33 cellular contexts compared by ENCODE assay signal in genomic region chr10:116828121-116828520, GRCh38. TPM values are rescaled to one million over a fixed set of nuclear protein-coding genes. Genes with fewer than 3 reads are reported as not detected.
A peak's percentile ranks its signal among the peaks of the same experiment; 100 is the strongest.
DNase-seq lines count a peak whose midpoint lies in the region; ATAC-seq and TF ChIP-seq lines count a peak whose summit lies in the region.
"Had no signal": no experiment of that assay in that cellular context is flagged by ENCODE, and none has a peak within 500 bp of the region (broad histone marks: within the 10 kb centered on the region; RNA-seq: fewer than 3 reads in every experiment).

No MANE protein-coding gene starts in this region.

- WGBS in endodermal cell (ENCODE audit: insufficient coverage in 1 of 2, insufficient read length in 1 of 2), 2 experiments, result 88 to 96% methylated on average over 1 to 2 of the region's 2 CpGs

- no peak overlapping the region for H3K27ac ChIP-seq in endodermal cell (ENCODE audit: low read depth, low read length)
- H3K27ac ChIP-seq: 22Rv1; A549; BLaER1; BLaER1 treated with 17β-estradiol and CSF1 and Interleukin-3, amounts not matched to agents 10 nM and 100 nM; C4-2B had no signal

- H3K4me1 ChIP-seq in endodermal cell (ENCODE audit: control insufficient read depth, insufficient read depth, low read length), result no peaks in the 10 kb centered on the region
- H3K4me1 ChIP-seq: BE2C; BLaER1; BLaER1 treated with 17β-estradiol and CSF1 and Interleukin-3, amounts not matched to agents 10 nM and 100 nM; Caco-2 had no signal

- no peak for ATAC-seq in HG03439 (IDR thresholded peaks at IDR 0.05; ENCODE audit: unreplicated experiment)
- ATAC-seq: CD8-positive, alpha-beta T cell had no signal

- H3K27me3 Mint-ChIP-seq in endodermal cell (ENCODE audit: insufficient read depth) (no peaks in the 10 kb centered on the region), osteocyte (ENCODE audit: unreplicated experiment) (no peaks in the 10 kb centered on the region)
- H3K27me3 Mint-ChIP-seq in activated naive CD4-positive, alpha-beta T cell treated with anti-CD3 and anti-CD28 coated beads for 36 hours (ENCODE audit: low read depth), result peaks cover 5% of the 10 kb centered on the region
- H3K27me3 Mint-ChIP-seq: B cell; CD4-positive, CD25-positive, alpha-beta regulatory T cell; CD8-positive, alpha-beta memory T cell had no signal

- H3K9ac ChIP-seq in endodermal cell (ENCODE audit: extremely low read depth, low read length, poor library complexity, severe bottlenecking), result no peak overlapping the region
- H3K9ac ChIP-seq: BLaER1; BLaER1 treated with 17β-estradiol and CSF1 and Interleukin-3, amounts not matched to agents 10 nM and 100 nM had no signal

- CTCF ChIA-PET in activated naive CD4-positive, alpha-beta T cell treated with anti-CD3 and anti-CD28 coated beads for 36 hours (lab: Charles Lee), result interaction anchor here (2.1 kb wide), 1 partner anchor 347 kb away, joined by 7 read pairs; no protein-coding TSS in a partner anchor

- no peaks in the 10 kb centered on the region for H3K9me3 ChIP-seq in endodermal cell (ENCODE audit: control insufficient read depth, low read length)
- H3K9me3 ChIP-seq: A549, BE2C, BLaER1, Caco-2 had no signal

- peaks cover 19% of the 10 kb centered on the region for H3K4me1 Mint-ChIP-seq in endodermal cell
- peaks cover 5% of the 10 kb centered on the region for H3K4me1 Mint-ChIP-seq in osteocyte (ENCODE audit: unreplicated experiment)
- no peaks in the 10 kb centered on the region for H3K4me1 Mint-ChIP-seq in activated naive CD4-positive, alpha-beta T cell treated with anti-CD3 and anti-CD28 coated beads for 36 hours (ENCODE audit: low read depth)
- H3K4me1 Mint-ChIP-seq: B cell; CD14-positive monocyte; CD4-positive, alpha-beta memory T cell; CD4-positive, CD25-positive, alpha-beta regulatory T cell; CD8-positive, alpha-beta memory T cell had no signal

- no peaks in the 10 kb centered on the region for H3K27me3 ChIP-seq in endodermal cell (ENCODE audit: control insufficient read depth, insufficient read depth, low read length, poor library complexity, severe bottlenecking)
- H3K27me3 ChIP-seq: BLaER1; BLaER1 treated with 17β-estradiol and CSF1 and Interleukin-3, amounts not matched to agents 10 nM and 100 nM had no signal

- H3K36me3 Mint-ChIP-seq in endodermal cell (ENCODE audit: low read depth) (peaks cover 23% of the 10 kb centered on the region), osteocyte (ENCODE audit: unreplicated experiment) (no peaks in the 10 kb centered on the region)
- H3K36me3 Mint-ChIP-seq in activated naive CD4-positive, alpha-beta T cell treated with anti-CD3 and anti-CD28 coated beads for 36 hours (ENCODE audit: low read depth), result no peaks in the 10 kb centered on the region
- H3K36me3 Mint-ChIP-seq: CD14-positive monocyte; CD4-positive, alpha-beta memory T cell; CD4-positive, CD25-positive, alpha-beta regulatory T cell; CD8-positive, alpha-beta memory T cell; CD8-positive, alpha-beta T cell had no signal

- H3K4me3 ChIP-seq in Jurkat, Clone E6-1 (ENCODE audit: low read length), result no peak overlapping the region
- H3K4me3 ChIP-seq in endodermal cell (ENCODE audit: low read length), result no peak overlapping the region
- H3K4me3 ChIP-seq: A549; BLaER1; BLaER1 treated with 17β-estradiol and CSF1 and Interleukin-3, amounts not matched to agents 10 nM and 100 nM had no signal

- no peak overlapping the region for H3K27ac Mint-ChIP-seq in endodermal cell
- no peak overlapping the region for H3K27ac Mint-ChIP-seq in osteocyte (ENCODE audit: unreplicated experiment)
- H3K27ac Mint-ChIP-seq in activated naive CD4-positive, alpha-beta T cell treated with anti-CD3 and anti-CD28 coated beads for 36 hours, result no peak overlapping the region
- H3K27ac Mint-ChIP-seq: B cell; CD14-positive monocyte; CD4-positive, alpha-beta memory T cell; CD4-positive, alpha-beta T cell; CD4-positive, CD25-positive, alpha-beta regulatory T cell; CD8-positive, alpha-beta memory T cell; CD8-positive, alpha-beta T cell had no signal

- TF ChIP-seq CTCF in endodermal cell (conservative IDR thresholded peaks at IDR 0.05) (no peak), osteocyte (IDR thresholded peaks at IDR 0.05) (no peak)

- no peak overlapping the region for H3K4me3 Mint-ChIP-seq in endodermal cell
- H3K4me3 Mint-ChIP-seq in osteocyte (ENCODE audit: unreplicated experiment), result no peak overlapping the region
- H3K4me3 Mint-ChIP-seq in activated naive CD4-positive, alpha-beta T cell treated with anti-CD3 and anti-CD28 coated beads for 36 hours, result no peak overlapping the region
- H3K4me3 Mint-ChIP-seq: B cell; CD14-positive monocyte; CD4-positive, alpha-beta memory T cell; CD4-positive, alpha-beta T cell; CD4-positive, CD25-positive, alpha-beta regulatory T cell; CD8-positive, alpha-beta memory T cell; CD8-positive, alpha-beta T cell had no signal

- DNase-seq in Jurkat, Clone E6-1 (ENCODE audit: low read depth, low spot score), result peak; percentile 64
- DNase-seq in endodermal cell (peak; percentile 29), osteocyte (ENCODE audit: extremely low spot score, unreplicated experiment) (peak; percentile 66), NCI-H2171 (lab: John Stamatoyannopoulos, UW) (no peak)
- DNase-seq in activated naive CD4-positive, alpha-beta T cell treated with anti-CD3 and anti-CD28 coated beads for 36 hours, result no peak
- DNase-seq: 8988T; ACHN; AML-193; BE2C; C1 segment of cervical spinal cord; Caco-2; Calu3; CD4-positive, alpha-beta memory T cell; CD4-positive, alpha-beta T cell; CD4-positive, CD25-positive, alpha-beta regulatory T cell; CD8-positive, alpha-beta memory T cell; CD8-positive, alpha-beta T cell; COR-L47; DMS 273 treated with DMSO at 0.1 percent for 48 hours; DMS153; DMS53; DMS79; DMS79 treated with DMSO at 0.1 percent for 48 hours; DND-41; EL had no signal

- H3K9me3 Mint-ChIP-seq in endodermal cell, result no peaks in the 10 kb centered on the region
- H3K9me3 Mint-ChIP-seq in osteocyte (ENCODE audit: unreplicated experiment), result no peaks in the 10 kb centered on the region
- no peaks in the 10 kb centered on the region for H3K9me3 Mint-ChIP-seq in activated naive CD4-positive, alpha-beta T cell treated with anti-CD3 and anti-CD28 coated beads for 36 hours
- H3K9me3 Mint-ChIP-seq: CD4-positive, alpha-beta T cell; CD8-positive, alpha-beta T cell had no signal

- intact Hi-C loops in activated naive CD4-positive, alpha-beta T cell treated with anti-CD3 and anti-CD28 coated beads for 36 hours (cut with micrococcal nuclease), result no loop called here

- no peaks in the 10 kb centered on the region for H3K36me3 ChIP-seq in endodermal cell (ENCODE audit: control insufficient read depth, insufficient read depth, low read length)
- H3K36me3 ChIP-seq: BE2C; BLaER1; BLaER1 treated with 17β-estradiol and CSF1 and Interleukin-3, amounts not matched to agents 10 nM and 100 nM had no signal

RNA-seq across cellular contexts. Expression of gene ENO4, which starts 21.2 kb away (rescaled TPM):
- 2.1 TPM for polyA plus RNA-seq in Jurkat, Clone E6-1 (2012; ENCODE audit: insufficient read depth, insufficient read length)
- total RNA-seq in endodermal cell, result 1 to 10 TPM; 1.1 to 2.2 TPM
- 0.53 TPM for polyA plus RNA-seq in endodermal cell (2013, experiment 1 of 2)
- 1.7 TPM for polyA plus RNA-seq in endodermal cell (2013, experiment 2 of 2)
- 0.70 and 0.76 TPM in 2 replicates for total RNA-seq in osteocyte
- not detected for total RNA-seq in activated naive CD4-positive, alpha-beta T cell treated with anti-CD3 and anti-CD28 coated beads for 36 hours
- total RNA-seq: Caco-2; CD4-positive, alpha-beta memory T cell; CD4-positive, alpha-beta T cell; CD4-positive, CD25-positive, alpha-beta regulatory T cell; CD8-positive, alpha-beta memory T cell; CD8-positive, alpha-beta T cell had no signal
- polyA plus RNA-seq: CD14-positive monocyte; CD4-positive, alpha-beta memory T cell; CD4-positive, CD25-positive, alpha-beta regulatory T cell; CD8-positive, alpha-beta memory T cell had no signal

Comparison
In these comparisons a context has a peak if more than half of its experiments do, and no peak if none do; other contexts are left out.
1. DNase-seq: peak in Jurkat, Clone E6-1 (single experiment), endodermal cell (single experiment) and osteocyte (single experiment); none in activated naive CD4-positive, alpha-beta T cell treated with anti-CD3 and anti-CD28 coated beads for 36 hours (single experiment) and NCI-H2171 (single experiment).